1 cellular context compared by ENCODE assay signal in the genomic region with DNA sequence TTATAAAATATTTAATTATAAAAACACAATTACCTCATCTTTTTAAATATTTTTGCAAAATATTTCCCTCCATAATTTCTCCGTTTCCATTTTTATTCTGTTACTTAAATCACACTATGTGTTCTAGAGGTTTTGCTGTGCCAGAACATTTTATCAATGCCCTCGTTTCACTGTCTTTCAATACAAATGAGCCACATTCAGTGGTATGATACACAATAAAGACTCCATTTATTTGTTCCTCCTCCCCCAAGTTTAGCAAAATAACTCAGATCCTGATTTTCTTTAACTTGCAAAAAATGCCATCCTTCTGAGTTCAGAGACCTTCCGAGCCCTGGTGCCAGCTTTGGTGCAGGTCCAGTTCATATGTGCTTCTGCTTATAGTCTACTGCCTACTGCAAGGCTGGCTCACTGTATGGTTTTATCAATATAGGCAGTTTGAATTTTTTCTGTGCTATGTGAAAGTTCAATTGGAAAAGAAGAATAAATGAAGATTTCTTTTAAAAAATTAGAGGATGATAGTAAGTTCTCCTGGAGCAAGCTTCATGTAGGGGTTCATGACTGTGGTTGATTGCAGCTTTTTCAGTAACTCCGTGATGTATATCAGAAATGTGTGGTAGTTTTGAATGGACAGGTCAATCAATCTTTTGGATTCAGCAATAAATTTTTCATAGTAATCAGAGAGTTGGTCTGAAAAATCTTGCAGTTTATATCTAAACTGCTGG.
TF ChIP-seq lines count a peak whose summit lies in the region.

No MANE protein-coding gene starts in this region.

TF ChIP-seq in HepG2, 621 proteins besides CTCF, POLR2A, EP300 and RAD21 (continued from another document and continues in another):
- TF ChIP-seq, protein P1, sequence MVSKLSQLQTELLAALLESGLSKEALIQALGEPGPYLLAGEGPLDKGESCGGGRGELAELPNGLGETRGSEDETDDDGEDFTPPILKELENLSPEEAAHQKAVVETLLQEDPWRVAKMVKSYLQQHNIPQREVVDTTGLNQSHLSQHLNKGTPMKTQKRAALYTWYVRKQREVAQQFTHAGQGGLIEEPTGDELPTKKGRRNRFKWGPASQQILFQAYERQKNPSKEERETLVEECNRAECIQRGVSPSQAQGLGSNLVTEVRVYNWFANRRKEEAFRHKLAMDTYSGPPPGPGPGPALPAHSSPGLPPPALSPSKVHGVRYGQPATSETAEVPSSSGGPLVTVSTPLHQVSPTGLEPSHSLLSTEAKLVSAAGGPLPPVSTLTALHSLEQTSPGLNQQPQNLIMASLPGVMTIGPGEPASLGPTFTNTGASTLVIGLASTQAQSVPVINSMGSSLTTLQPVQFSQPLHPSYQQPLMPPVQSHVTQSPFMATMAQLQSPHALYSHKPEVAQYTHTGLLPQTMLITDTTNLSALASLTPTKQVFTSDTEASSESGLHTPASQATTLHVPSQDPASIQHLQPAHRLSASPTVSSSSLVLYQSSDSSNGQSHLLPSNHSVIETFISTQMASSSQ (IDR thresholded peaks at IDR 0.05; ENCODE audit: low read depth): no peak
- TF ChIP-seq, protein P1 (CRISPR knock-in tag; IDR thresholded peaks at IDR 0.05; ENCODE audit: borderline replicate concordance): no peak
- TF ChIP-seq ETV6 (CRISPR knock-in tag; conservative IDR thresholded peaks at IDR 0.05): no peak
- no peak for TF ChIP-seq ZZZ3 (CRISPR knock-in tag; IDR thresholded peaks at IDR 0.05; ENCODE audit: borderline replicate concordance)
- TF ChIP-seq, protein P2, sequence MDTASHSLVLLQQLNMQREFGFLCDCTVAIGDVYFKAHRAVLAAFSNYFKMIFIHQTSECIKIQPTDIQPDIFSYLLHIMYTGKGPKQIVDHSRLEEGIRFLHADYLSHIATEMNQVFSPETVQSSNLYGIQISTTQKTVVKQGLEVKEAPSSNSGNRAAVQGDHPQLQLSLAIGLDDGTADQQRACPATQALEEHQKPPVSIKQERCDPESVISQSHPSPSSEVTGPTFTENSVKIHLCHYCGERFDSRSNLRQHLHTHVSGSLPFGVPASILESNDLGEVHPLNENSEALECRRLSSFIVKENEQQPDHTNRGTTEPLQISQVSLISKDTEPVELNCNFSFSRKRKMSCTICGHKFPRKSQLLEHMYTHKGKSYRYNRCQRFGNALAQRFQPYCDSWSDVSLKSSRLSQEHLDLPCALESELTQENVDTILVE (CRISPR knock-in tag; IDR thresholded peaks at IDR 0.05): no peak
- peak; percentile 1 for TF ChIP-seq AGO2 (optimal IDR thresholded peaks at IDR 0.05; ENCODE audit: low read depth, low read length)
- TF ChIP-seq, protein P3, sequence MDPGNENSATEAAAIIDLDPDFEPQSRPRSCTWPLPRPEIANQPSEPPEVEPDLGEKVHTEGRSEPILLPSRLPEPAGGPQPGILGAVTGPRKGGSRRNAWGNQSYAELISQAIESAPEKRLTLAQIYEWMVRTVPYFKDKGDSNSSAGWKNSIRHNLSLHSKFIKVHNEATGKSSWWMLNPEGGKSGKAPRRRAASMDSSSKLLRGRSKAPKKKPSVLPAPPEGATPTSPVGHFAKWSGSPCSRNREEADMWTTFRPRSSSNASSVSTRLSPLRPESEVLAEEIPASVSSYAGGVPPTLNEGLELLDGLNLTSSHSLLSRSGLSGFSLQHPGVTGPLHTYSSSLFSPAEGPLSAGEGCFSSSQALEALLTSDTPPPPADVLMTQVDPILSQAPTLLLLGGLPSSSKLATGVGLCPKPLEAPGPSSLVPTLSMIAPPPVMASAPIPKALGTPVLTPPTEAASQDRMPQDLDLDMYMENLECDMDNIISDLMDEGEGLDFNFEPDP (CRISPR knock-in tag; conservative IDR thresholded peaks at IDR 0.05): no peak
- no peak for TF ChIP-seq SRSF9 (IDR thresholded peaks at IDR 0.05; ENCODE audit: borderline replicate concordance, insufficient read depth, low read depth, low read length, poor library complexity, severe bottlenecking)
- no peak for TF ChIP-seq IKZF1 (IDR thresholded peaks at IDR 0.05)
- TF ChIP-seq ZC3H13 (CRISPR knock-in tag; IDR thresholded peaks at IDR 0.05): peak; percentile 99
- peak; percentile 84; the same call in 1 of the 2 replicates for TF ChIP-seq SAFB2 (CRISPR knock-in tag; IDR thresholded peaks at IDR 0.05; ENCODE audit: borderline replicate concordance, low read depth)
- TF ChIP-seq, protein P4, sequence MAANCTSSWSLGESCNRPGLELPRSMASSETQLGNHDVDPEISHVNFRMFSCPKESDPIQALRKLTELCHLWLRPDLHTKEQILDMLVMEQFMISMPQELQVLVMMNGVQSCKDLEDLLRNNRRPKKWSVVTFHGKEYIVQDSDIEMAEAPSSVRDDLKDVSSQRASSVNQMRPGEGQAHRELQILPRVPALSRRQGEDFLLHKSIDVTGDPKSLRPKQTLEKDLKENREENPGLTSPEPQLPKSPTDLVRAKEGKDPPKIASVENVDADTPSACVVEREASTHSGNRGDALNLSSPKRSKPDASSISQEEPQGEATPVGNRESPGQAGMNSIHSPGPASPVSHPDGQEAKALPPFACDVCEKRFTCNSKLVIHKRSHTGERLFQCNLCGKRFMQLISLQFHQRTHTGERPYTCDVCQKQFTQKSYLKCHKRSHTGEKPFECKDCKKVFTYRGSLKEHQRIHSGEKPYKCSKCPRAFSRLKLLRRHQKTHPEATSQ (CRISPR knock-in tag; IDR thresholded peaks at IDR 0.05; ENCODE audit: borderline replicate concordance): no peak
- TF ChIP-seq, protein P5, sequence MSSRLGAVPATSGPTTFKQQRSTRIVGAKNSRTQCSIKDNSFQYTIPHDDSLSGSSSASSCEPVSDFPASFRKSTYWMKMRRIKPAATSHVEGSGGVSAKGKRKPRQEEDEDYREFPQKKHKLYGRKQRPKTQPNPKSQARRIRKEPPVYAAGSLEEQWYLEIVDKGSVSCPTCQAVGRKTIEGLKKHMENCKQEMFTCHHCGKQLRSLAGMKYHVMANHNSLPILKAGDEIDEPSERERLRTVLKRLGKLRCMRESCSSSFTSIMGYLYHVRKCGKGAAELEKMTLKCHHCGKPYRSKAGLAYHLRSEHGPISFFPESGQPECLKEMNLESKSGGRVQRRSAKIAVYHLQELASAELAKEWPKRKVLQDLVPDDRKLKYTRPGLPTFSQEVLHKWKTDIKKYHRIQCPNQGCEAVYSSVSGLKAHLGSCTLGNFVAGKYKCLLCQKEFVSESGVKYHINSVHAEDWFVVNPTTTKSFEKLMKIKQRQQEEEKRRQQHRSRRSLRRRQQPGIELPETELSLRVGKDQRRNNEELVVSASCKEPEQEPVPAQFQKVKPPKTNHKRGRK (CRISPR knock-in tag; IDR thresholded peaks at IDR 0.05): no peak
- TF ChIP-seq MYC (CRISPR knock-in tag; IDR thresholded peaks at IDR 0.05; ENCODE audit: borderline replicate concordance): no peak
- no peak for TF ChIP-seq MBNL3 (CRISPR knock-in tag; conservative IDR thresholded peaks at IDR 0.05)
- 0 out of 2 replicates have a peak, but pooled peaks have one; percentile 57 for TF ChIP-seq ZNF670 (CRISPR knock-in tag; IDR thresholded peaks at IDR 0.05; ENCODE audit: borderline replicate concordance)
- no peak for TF ChIP-seq ZSCAN12 (CRISPR knock-in tag; IDR thresholded peaks at IDR 0.05)
- no peak for TF ChIP-seq IRX3 (CRISPR knock-in tag; IDR thresholded peaks at IDR 0.05; ENCODE audit: borderline replicate concordance, low read depth)
- no peak for TF ChIP-seq SRF (IDR thresholded peaks at IDR 0.05; ENCODE audit: low read depth, low read length)
- peak; percentile 62; the same call in 1 of the 2 replicates for TF ChIP-seq SMYD3 (CRISPR knock-in tag; IDR thresholded peaks at IDR 0.05)
- TF ChIP-seq ZNF34 (CRISPR knock-in tag; IDR thresholded peaks at IDR 0.05; ENCODE audit: borderline replicate concordance): no peak
- no peak for TF ChIP-seq TCF12 (IDR thresholded peaks at IDR 0.05)
- TF ChIP-seq TCF12 (CRISPR knock-in tag; IDR thresholded peaks at IDR 0.05): no peak
- TF ChIP-seq NCOA5 (CRISPR knock-in tag; IDR thresholded peaks at IDR 0.05): peak; percentile 71; the same call in 1 of the 2 replicates
- TF ChIP-seq POLR2AphosphoS5 (IDR thresholded peaks at IDR 0.05; ENCODE audit: low read depth, low read length): peak; percentile 88
- TF ChIP-seq, protein P6, sequence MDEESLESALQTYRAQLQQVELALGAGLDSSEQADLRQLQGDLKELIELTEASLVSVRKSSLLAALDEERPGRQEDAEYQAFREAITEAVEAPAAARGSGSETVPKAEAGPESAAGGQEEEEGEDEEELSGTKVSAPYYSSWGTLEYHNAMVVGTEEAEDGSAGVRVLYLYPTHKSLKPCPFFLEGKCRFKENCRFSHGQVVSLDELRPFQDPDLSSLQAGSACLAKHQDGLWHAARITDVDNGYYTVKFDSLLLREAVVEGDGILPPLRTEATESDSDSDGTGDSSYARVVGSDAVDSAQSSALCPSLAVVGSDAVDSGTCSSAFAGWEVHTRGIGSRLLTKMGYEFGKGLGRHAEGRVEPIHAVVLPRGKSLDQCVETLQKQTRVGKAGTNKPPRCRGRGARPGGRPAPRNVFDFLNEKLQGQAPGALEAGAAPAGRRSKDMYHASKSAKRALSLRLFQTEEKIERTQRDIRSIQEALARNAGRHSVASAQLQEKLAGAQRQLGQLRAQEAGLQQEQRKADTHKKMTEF (CRISPR knock-in tag; IDR thresholded peaks at IDR 0.05): 0 out of 2 replicates have a peak, but pooled peaks have one; percentile 14
- TF ChIP-seq RBM22 (optimal IDR thresholded peaks at IDR 0.05; ENCODE audit: low read length): peak; percentile 100
- TF ChIP-seq TCF7 (IDR thresholded peaks at IDR 0.05; ENCODE audit: low read depth): no peak
- no peak for TF ChIP-seq ATF7 (IDR thresholded peaks at IDR 0.05)
- TF ChIP-seq ATF7 (CRISPR knock-in tag; IDR thresholded peaks at IDR 0.05): no peak
- TF ChIP-seq HOXA7 (CRISPR knock-in tag; IDR thresholded peaks at IDR 0.05): no peak
- TF ChIP-seq CCDC6 (CRISPR knock-in tag; IDR thresholded peaks at IDR 0.05): 0 out of 2 replicates have a peak, but pooled peaks have one; percentile 41
- TF ChIP-seq, protein P7, sequence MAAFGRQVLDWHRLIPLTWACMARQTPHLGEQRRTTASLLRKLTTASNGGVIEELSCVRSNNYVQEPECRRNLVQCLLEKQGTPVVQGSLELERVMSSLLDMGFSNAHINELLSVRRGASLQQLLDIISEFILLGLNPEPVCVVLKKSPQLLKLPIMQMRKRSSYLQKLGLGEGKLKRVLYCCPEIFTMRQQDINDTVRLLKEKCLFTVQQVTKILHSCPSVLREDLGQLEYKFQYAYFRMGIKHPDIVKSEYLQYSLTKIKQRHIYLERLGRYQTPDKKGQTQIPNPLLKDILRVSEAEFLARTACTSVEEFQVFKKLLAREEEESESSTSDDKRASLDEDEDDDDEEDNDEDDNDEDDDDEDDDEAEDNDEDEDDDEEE (CRISPR knock-in tag; IDR thresholded peaks at IDR 0.05): no peak
- no peak for TF ChIP-seq ZNF605 (CRISPR knock-in tag; IDR thresholded peaks at IDR 0.05)
- peak; percentile 43; the same call in 1 of the 2 replicates for TF ChIP-seq NFIC (IDR thresholded peaks at IDR 0.05; ENCODE audit: low read length)
- TF ChIP-seq PITX1 (CRISPR knock-in tag; IDR thresholded peaks at IDR 0.05): no peak
- peak; percentile 100 for TF ChIP-seq PAF1 (CRISPR knock-in tag; IDR thresholded peaks at IDR 0.05)
- no peak for TF ChIP-seq FOSL1 (CRISPR knock-in tag; IDR thresholded peaks at IDR 0.05; ENCODE audit: borderline replicate concordance)
- TF ChIP-seq, protein P8, sequence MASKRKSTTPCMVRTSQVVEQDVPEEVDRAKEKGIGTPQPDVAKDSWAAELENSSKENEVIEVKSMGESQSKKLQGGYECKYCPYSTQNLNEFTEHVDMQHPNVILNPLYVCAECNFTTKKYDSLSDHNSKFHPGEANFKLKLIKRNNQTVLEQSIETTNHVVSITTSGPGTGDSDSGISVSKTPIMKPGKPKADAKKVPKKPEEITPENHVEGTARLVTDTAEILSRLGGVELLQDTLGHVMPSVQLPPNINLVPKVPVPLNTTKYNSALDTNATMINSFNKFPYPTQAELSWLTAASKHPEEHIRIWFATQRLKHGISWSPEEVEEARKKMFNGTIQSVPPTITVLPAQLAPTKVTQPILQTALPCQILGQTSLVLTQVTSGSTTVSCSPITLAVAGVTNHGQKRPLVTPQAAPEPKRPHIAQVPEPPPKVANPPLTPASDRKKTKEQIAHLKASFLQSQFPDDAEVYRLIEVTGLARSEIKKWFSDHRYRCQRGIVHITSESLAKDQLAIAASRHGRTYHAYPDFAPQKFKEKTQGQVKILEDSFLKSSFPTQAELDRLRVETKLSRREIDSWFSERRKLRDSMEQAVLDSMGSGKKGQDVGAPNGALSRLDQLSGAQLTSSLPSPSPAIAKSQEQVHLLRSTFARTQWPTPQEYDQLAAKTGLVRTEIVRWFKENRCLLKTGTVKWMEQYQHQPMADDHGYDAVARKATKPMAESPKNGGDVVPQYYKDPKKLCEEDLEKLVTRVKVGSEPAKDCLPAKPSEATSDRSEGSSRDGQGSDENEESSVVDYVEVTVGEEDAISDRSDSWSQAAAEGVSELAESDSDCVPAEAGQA (IDR thresholded peaks at IDR 0.05; ENCODE audit: low read depth): no peak
- TF ChIP-seq, protein P8 (CRISPR knock-in tag; IDR thresholded peaks at IDR 0.05; ENCODE audit: borderline replicate concordance): 0 out of 2 replicates have a peak, but pooled peaks have one; percentile 41
